In genomic region chr12:2492166-2492705, GRCh38 we compare ENCODE assay signal across 14 cellular contexts.
DNase-seq lines count a peak whose midpoint lies in the region; ATAC-seq, FAIRE-seq and TF ChIP-seq lines count a peak whose summit lies in the region.
"Had no signal": no experiment of that assay in that cellular context is flagged by ENCODE, and none has a peak within 500 bp of the region (broad histone marks: within the 10 kb centered on the region; RNA-seq: fewer than 3 reads in every experiment).

No MANE protein-coding gene starts in this region.

- no peak overlapping the region for H2BK15ac ChIP-seq in mesendoderm (replicated peaks; ENCODE audit: low read depth)

- no peak for FAIRE-seq in small intestine (lab: Jason Lieb, UNC)
- FAIRE-seq: A549, GM19239 had no signal

- no peak overlapping the region for H3K23ac ChIP-seq in mesendoderm (ENCODE audit: low read length)

- H3K36me3 ChIP-seq in WERI-Rb-1 (peaks cover 9% of the 10 kb centered on the region), small intestine (ENCODE audit: control insufficient read depth in 2 of 2, insufficient read depth in 2 of 2, low read length in 2 of 2) (no peaks in the 10 kb centered on the region), SJCRH30 (no peaks in the 10 kb centered on the region), lower lobe of right lung (no peaks in the 10 kb centered on the region), mesendoderm (ENCODE audit: control insufficient read depth, insufficient read depth, low read length) (no peaks in the 10 kb centered on the region)
- H3K36me3 ChIP-seq: HAP-1 had no signal

- H2BK120ac ChIP-seq in mesendoderm (ENCODE audit: low read depth, low read length): no peak overlapping the region

- H3K4me3 ChIP-seq in WERI-Rb-1 (ENCODE audit: low read depth, low read length) (no peak overlapping the region), small intestine (ENCODE audit: low read depth in 1 of 2, low read length in 2 of 2) (no peak overlapping the region), SJCRH30 (no peak overlapping the region), lower lobe of right lung (no peak overlapping the region), mesendoderm (ENCODE audit: low read length) (no peak overlapping the region)
- H3K4me3 ChIP-seq: A549, HAP-1 had no signal

- peak; percentile 24 for DNase-seq in COLO829 (ENCODE audit: low spot score)
- DNase-seq in WERI-Rb-1: no peak
- DNase-seq in left lobe of liver (ENCODE audit: low spot score): no peak
- DNase-seq in small intestine: peak; percentile 76
- DNase-seq in SJCRH30: no peak
- DNase-seq in lower lobe of right lung: no peak
- no peak for DNase-seq in mesendoderm
- DNase-seq: CD8-positive, alpha-beta memory T cell; DMS53; GF-D8; GOT3 had no signal

- TF ChIP-seq CTCF in WERI-Rb-1 (IDR thresholded peaks at IDR 0.05; ENCODE audit: low read depth, low read length) (no peak), lower lobe of right lung (IDR thresholded peaks at IDR 0.05) (no peak)

- H4K8ac ChIP-seq in mesendoderm (ENCODE audit: low read depth, low read length): no peak overlapping the region

- H3K79me1 ChIP-seq in mesendoderm (ENCODE audit: low read length): no peaks in the 10 kb centered on the region

- 23 to 55% (median 33%) methylated on average over 12 of the region's 12 CpGs for WGBS in small intestine, 3 donors
- no CpG with 5 or more reads among the region's 12 CpGs for WGBS in mesendoderm (ENCODE audit: extremely low coverage, insufficient coverage, low lambda C conversion rate)

- H3K27me3 ChIP-seq in WERI-Rb-1 (ENCODE audit: insufficient read depth, low read depth, severe bottlenecking) (no peaks in the 10 kb centered on the region), small intestine (ENCODE audit: control insufficient read depth in 2 of 2, insufficient read depth in 2 of 2, low read length in 2 of 2) (no peaks in the 10 kb centered on the region), SJCRH30 (peaks cover 48% of the 10 kb centered on the region), lower lobe of right lung (ENCODE audit: low read depth) (no peaks in the 10 kb centered on the region), mesendoderm (ENCODE audit: insufficient read depth, low read length, poor library complexity) (no peaks in the 10 kb centered on the region)

- ATAC-seq in left lobe of liver: peak; percentile 19
- ATAC-seq in lower lobe of right lung: no peak
- ATAC-seq: A549 had no signal

- H3K4me2 ChIP-seq in mesendoderm (ENCODE audit: low read length): no peak overlapping the region
- H3K4me2 ChIP-seq: A549 had no signal

- H3K9me3 ChIP-seq in WERI-Rb-1 (ENCODE audit: severe bottlenecking): peaks cover 13% of the 10 kb centered on the region
- no peaks in the 10 kb centered on the region for H3K9me3 ChIP-seq in small intestine (ENCODE audit: control insufficient read depth, low read depth)
- no peaks in the 10 kb centered on the region for H3K9me3 ChIP-seq in SJCRH30 (replicated peaks)
- H3K9me3 ChIP-seq in lower lobe of right lung: no peaks in the 10 kb centered on the region
- H3K9me3 ChIP-seq: A549, HAP-1 had no signal

- no peak overlapping the region for H3K4ac ChIP-seq in mesendoderm (ENCODE audit: low read depth, low read length)

- H3K18ac ChIP-seq in mesendoderm (ENCODE audit: low read length): no peak overlapping the region

- peaks cover 10 to 12% of the 10 kb centered on the region in 2 donors for H3K4me1 ChIP-seq in small intestine (ENCODE audit: control insufficient read depth in 2 of 2, insufficient read depth in 1 of 2, low read depth in 1 of 2, low read length in 1 of 2)
- no peaks in the 10 kb centered on the region for H3K4me1 ChIP-seq in SJCRH30
- H3K4me1 ChIP-seq in lower lobe of right lung: peaks cover 32% of the 10 kb centered on the region
- no peaks in the 10 kb centered on the region for H3K4me1 ChIP-seq in mesendoderm (ENCODE audit: control insufficient read depth, low read depth, low read length)
- H3K4me1 ChIP-seq: A549, HAP-1 had no signal

- no peaks in the 10 kb centered on the region for H3K79me2 ChIP-seq in mesendoderm (ENCODE audit: control insufficient read depth, insufficient read depth, low read length)

- intact Hi-C loops in lower lobe of right lung (cut with DNase I): no loop called here

- H2BK5ac ChIP-seq in mesendoderm (ENCODE audit: low read length): no peak overlapping the region

- no peak overlapping the region for H3K9ac ChIP-seq in mesendoderm (ENCODE audit: low read length)

- no peak overlapping the region for H4K5ac ChIP-seq in mesendoderm (ENCODE audit: low read length)

- H3K56ac ChIP-seq in mesendoderm (ENCODE audit: low read length): no peak overlapping the region

- no peak overlapping the region for H2AK5ac ChIP-seq in mesendoderm (ENCODE audit: low read length)

- H3K27ac ChIP-seq in WERI-Rb-1 (0 out of 2 replicates have a peak overlapping the region, but pooled peaks have one; percentile 30), small intestine (ENCODE audit: low read depth in 1 of 2, low read length in 1 of 2) (peak overlapping the region in 1 of 2 donors; percentile 36), SJCRH30 (no peak overlapping the region), lower lobe of right lung (no peak overlapping the region), mesendoderm (ENCODE audit: low read depth, low read length) (no peak overlapping the region)
- H3K27ac ChIP-seq: A549 had no signal

Comparison
In these comparisons a context has a peak if more than half of its experiments do, and no peak if none do; other contexts are left out.
1. DNase-seq: peak in COLO829 (single experiment) and small intestine (single experiment); none in WERI-Rb-1 (single experiment), left lobe of liver (single experiment), SJCRH30 (0 of 2), lower lobe of right lung (single experiment) and mesendoderm (single experiment).